Comparison of ENCODE assay signal across 28 cellular contexts in genomic region chr1:90067194-90067593, GRCh38.
"Had no signal": no experiment of that assay in that cellular context is flagged by ENCODE, and none has a peak within 500 bp of the region (broad histone marks: within the 10 kb centered on the region; RNA-seq: fewer than 3 reads in every experiment).

No MANE protein-coding gene starts in this region.

- H3K36me3 ChIP-seq: esophagus squamous epithelium, heart right ventricle, lower lobe of right lung, ovary, right lobe of liver, tibial artery had no signal

- H3K4me1 Mint-ChIP-seq: immature natural killer cell; natural killer cell; stimulated activated memory B cell treated with anti-CD40 and anti-IgM and Interleukin-4, amounts not matched to agents 10 μg/mL and 1 μg/mL and 100 μg/mL, for 72 hours had no signal

- FAIRE-seq: endometrium had no signal

- H3K4me3 Mint-ChIP-seq: effector memory CD8-positive, alpha-beta T cell; immature natural killer cell; natural killer cell; stimulated activated memory B cell treated with anti-CD40 and anti-IgM and Interleukin-4, amounts not matched to agents 10 μg/mL and 1 μg/mL and 100 μg/mL, for 72 hours; type B pancreatic cell had no signal

- H3K4me3 ChIP-seq: esophagus squamous epithelium, heart right ventricle, lower lobe of right lung, ovary, right lobe of liver, smooth muscle cell, testis, tibial artery had no signal

- DNase-seq: cerebellar nuclear complex; cortex of kidney; effector memory CD8-positive, alpha-beta T cell; erythroblast; esophagus squamous epithelium; foreskin melanocyte; glutamatergic neuron; heart right ventricle; hypothalamus; immature natural killer cell; islet precursor cell; kidney glomerular epithelial cell; left ventricle myocardium superior; lower lobe of right lung; natural killer cell; nucleus accumbens; ovary; right lobe of liver; stimulated activated CD4-positive, alpha-beta T cell treated with anti-CD3 and anti-CD28 coated beads, Interleukin-2, amount 100 ng/mL, for 24 hours; stimulated activated CD4-positive, alpha-beta T cell treated with anti-CD3 and anti-CD28 coated beads, Interleukin-4, amount 100 ng/mL, for 24 hours; stimulated activated naive CD8-positive, alpha-beta T cell treated with anti-CD3 and anti-CD28 coated beads, Interleukin-15, Interleukin-2, amounts not matched to agents 100 U/mL and 50 U/mL, for 24 hours; substantia nigra; testis; tibial artery had no signal

- H3K27ac ChIP-seq: esophagus squamous epithelium, heart right ventricle, lower lobe of right lung, ovary, right lobe of liver, testis, tibial artery had no signal

- H3K9me3 ChIP-seq: esophagus squamous epithelium, heart right ventricle, lower lobe of right lung, ovary, right lobe of liver, testis, tibial artery had no signal

- H3K36me3 Mint-ChIP-seq: immature natural killer cell, natural killer cell, type B pancreatic cell had no signal

- H3K27me3 ChIP-seq: ovary, right lobe of liver, testis, tibial artery had no signal

- H3K4me1 ChIP-seq: esophagus squamous epithelium, heart right ventricle, lower lobe of right lung, right lobe of liver, testis, tibial artery had no signal

- H3K27ac Mint-ChIP-seq: effector memory CD8-positive, alpha-beta T cell; immature natural killer cell; natural killer cell; stimulated activated memory B cell treated with anti-CD40 and anti-IgM and Interleukin-4, amounts not matched to agents 10 μg/mL and 1 μg/mL and 100 μg/mL, for 72 hours; type B pancreatic cell had no signal
